ENCODE assay signal across 8 cellular contexts in genomic region chr7:27605689-27606269, GRCh38. TPM values are rescaled to one million over a fixed set of nuclear protein-coding genes. Genes with fewer than 3 reads are reported as not detected.
DNase-seq lines count a peak whose midpoint lies in the region; TF ChIP-seq lines count a peak whose summit lies in the region.

No MANE protein-coding gene starts in this region.

- no peaks in the 10 kb centered on the region for H3K9me3 Mint-ChIP-seq in type B pancreatic cell
- no peaks in the 10 kb centered on the region for H3K9me3 Mint-ChIP-seq in activated CD4-positive, alpha-beta memory T cell treated with anti-CD3 and anti-CD28 coated beads for 36 hours

- no peaks in the 10 kb centered on the region for H3K27me3 Mint-ChIP-seq in type B pancreatic cell
- H3K27me3 Mint-ChIP-seq in activated CD4-positive, alpha-beta memory T cell treated with anti-CD3 and anti-CD28 coated beads for 36 hours: no peaks in the 10 kb centered on the region

- in situ Hi-C loops in G401 (cut with HindIII; ENCODE audit: low sequenced_read_pairs): no loop called here

- CTCF ChIA-PET in activated CD4-positive, alpha-beta memory T cell treated with anti-CD3 and anti-CD28 coated beads for 36 hours (lab: Charles Lee): interaction anchor here (1.3 to 2.4 kb wide), 2 partner anchors 29 to 396 kb away, joined by 4 to 9 read pairs; no protein-coding TSS in a partner anchor

- TF ChIP-seq CTCF in fibroblast of pulmonary artery (IDR thresholded peaks at IDR 0.05; ENCODE audit: low read length, missing control alignments) (peak; percentile 61), type B pancreatic cell (conservative IDR thresholded peaks at IDR 0.05) (peak; percentile 75)

- no peak overlapping the region for H3K4me3 Mint-ChIP-seq in type B pancreatic cell
- no peak overlapping the region for H3K4me3 Mint-ChIP-seq in activated CD4-positive, alpha-beta memory T cell treated with anti-CD3 and anti-CD28 coated beads for 36 hours

- DNase-seq in NCI-H82 (lab: John Stamatoyannopoulos, UW) (peak; percentile 54), NCI-H82 treated with DMSO at 0.1 percent for 48 hours (lab: John Stamatoyannopoulos, UW; ENCODE audit: unreplicated experiment) (no peak), OCI-M1 (lab: John Stamatoyannopoulos, UW) (peak; percentile 56), fibroblast of pulmonary artery (ENCODE audit: low read depth) (peak; percentile 61), type B pancreatic cell (ENCODE audit: extremely low spot score, unreplicated experiment) (no peak), G401 (ENCODE audit: low spot score) (no peak)
- no peak for DNase-seq in activated CD4-positive, alpha-beta memory T cell treated with anti-CD3 and anti-CD28 coated beads for 36 hours
- DNase-seq in activated effector memory CD4-positive, alpha-beta T cell treated with anti-CD3 and anti-CD28 coated beads, Interleukin-2, amount 50 U/mL, for 16 hours: no peak

- no peak overlapping the region for H3K27ac Mint-ChIP-seq in type B pancreatic cell
- H3K27ac Mint-ChIP-seq in activated CD4-positive, alpha-beta memory T cell treated with anti-CD3 and anti-CD28 coated beads for 36 hours: no peak overlapping the region

- H3K4me1 Mint-ChIP-seq in type B pancreatic cell (ENCODE audit: unreplicated experiment): peaks cover 34% of the 10 kb centered on the region
- H3K4me1 Mint-ChIP-seq in activated CD4-positive, alpha-beta memory T cell treated with anti-CD3 and anti-CD28 coated beads for 36 hours (ENCODE audit: low read depth): no peaks in the 10 kb centered on the region

- POLR2A ChIA-PET in activated CD4-positive, alpha-beta memory T cell treated with anti-CD3 and anti-CD28 coated beads for 36 hours (lab: Charles Lee): interaction anchor here (0.6 to 1.1 kb wide), 2 partner anchors 57 to 479 kb away, joined by 3 to 5 read pairs; partner anchors contain the start of gene HIBADH

- intact Hi-C loops in activated CD4-positive, alpha-beta memory T cell treated with anti-CD3 and anti-CD28 coated beads for 36 hours (cut with micrococcal nuclease): no loop called here

- H3K4me3 ChIP-seq in fibroblast of pulmonary artery (replicated peaks; ENCODE audit: low read depth, low read length): no peak overlapping the region

- H3K36me3 Mint-ChIP-seq in type B pancreatic cell: peaks cover 5% of the 10 kb centered on the region
- H3K36me3 Mint-ChIP-seq in activated CD4-positive, alpha-beta memory T cell treated with anti-CD3 and anti-CD28 coated beads for 36 hours: peaks cover 2% of the 10 kb centered on the region

RNA-seq across cellular contexts. Expression of gene HIBADH, which starts 56.9 kb away (rescaled TPM):
- total RNA-seq in type B pancreatic cell (ENCODE audit: low replicate concordance): 34.4 and 37.1 TPM in 2 replicates
- total RNA-seq in activated CD4-positive, alpha-beta memory T cell treated with anti-CD3 and anti-CD28 coated beads for 36 hours: 10 to 100 TPM; 21.9 to 22.6 TPM
- 96.8 and 105 TPM in 2 replicates for total RNA-seq in G401 (2014; rRNA removed; shearing (Covaris generic))

Comparison
In these comparisons a context has a peak if more than half of its experiments do, and no peak if none do; other contexts are left out.
1. DNase-seq: peak in NCI-H82 (single experiment), OCI-M1 (single experiment) and fibroblast of pulmonary artery (single experiment); none in NCI-H82 treated with DMSO at 0.1 percent for 48 hours (single experiment), type B pancreatic cell (single experiment), activated CD4-positive, alpha-beta memory T cell treated with anti-CD3 and anti-CD28 coated beads for 36 hours (single experiment), G401 (single experiment) and activated effector memory CD4-positive, alpha-beta T cell treated with anti-CD3 and anti-CD28 coated beads, Interleukin-2, amount 50 U/mL, for 16 hours (single experiment).